Comparison of ENCODE assay signal across 12 cellular contexts in genomic region chr6:116218866-116219265, GRCh38.
"Had no signal": no experiment of that assay in that cellular context is flagged by ENCODE, and none has a peak within 500 bp of the region (broad histone marks: within the 10 kb centered on the region; RNA-seq: fewer than 3 reads in every experiment).

No MANE protein-coding gene starts in this region.

- DNase-seq: effector CD4-positive, alpha-beta T cell; endodermal cell; foreskin melanocyte; heart left ventricle; mammary epithelial cell; natural killer cell; ovary; small intestine; stimulated activated CD4-positive, alpha-beta T cell treated with anti-CD3 and anti-CD28 coated beads, Interleukin-4, amount 100 ng/mL, for 1 hour; stimulated activated CD8-positive, alpha-beta memory T cell treated with anti-CD3 and anti-CD28 coated beads, Interleukin-4, amount 100 ng/mL, for 48 hours; testis had no signal

- ATAC-seq: natural killer cell; stimulated activated effector memory CD8-positive, alpha-beta T cell treated with anti-CD3 and anti-CD28 coated beads, Interleukin-12 subunit alpha, Interleukin-12 subunit beta, amount 100 ng/mL, for 72 hours had no signal
